Comparison of ENCODE assay signal across 24 cellular contexts in the genomic region with DNA sequence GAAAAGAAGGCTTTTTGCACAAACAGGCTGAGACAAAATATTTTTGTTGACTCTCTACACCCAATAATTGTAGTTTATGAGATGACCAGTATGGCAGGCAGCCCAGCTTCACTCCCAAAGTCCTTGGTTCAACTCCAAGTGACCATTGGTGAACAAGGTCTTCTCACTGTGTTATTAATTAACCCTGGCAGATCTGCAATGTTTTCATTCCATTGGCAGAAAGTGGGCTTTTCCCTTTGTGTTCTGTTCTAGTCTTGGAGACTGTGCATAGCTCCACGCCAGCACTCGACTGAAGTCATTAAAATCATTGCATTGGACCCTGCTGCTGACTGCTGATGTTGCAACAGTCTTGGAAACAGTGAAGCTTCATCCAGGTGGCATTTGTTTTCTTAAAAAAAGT.
A peak's percentile ranks its signal among the peaks of the same experiment; 100 is the strongest.
DNase-seq lines count a peak whose midpoint lies in the region; ATAC-seq and TF ChIP-seq lines count a peak whose summit lies in the region.
"Had no signal": no experiment of that assay in that cellular context is flagged by ENCODE, and none has a peak within 500 bp of the region (broad histone marks: within the 10 kb centered on the region; RNA-seq: fewer than 3 reads in every experiment).

No MANE protein-coding gene starts in this region.

- peak; percentile 93 for ATAC-seq in Right ventricle myocardium inferior
- ATAC-seq: natural killer cell, T-cell had no signal

- peaks cover 31% of the 10 kb centered on the region for H3K4me1 ChIP-seq in muscle layer of colon (ENCODE audit: insufficient read depth, low read length)
- H3K4me1 ChIP-seq: BLaER1 treated with 17β-estradiol and CSF1 and Interleukin-3, amounts not matched to agents 10 nM and 100 nM; pancreas had no signal

- H3K4me3 Mint-ChIP-seq in glutamatergic neuron (ENCODE audit: unreplicated experiment): no peak overlapping the region
- H3K4me3 Mint-ChIP-seq: activated naive CD4-positive, alpha-beta T cell treated with anti-CD3 and anti-CD28 coated beads, Interleukin-2, amount 50 U/mL, for 24 hours; activated T-helper 1 cell treated with anti-CD3 and anti-CD28 coated beads, Interleukin-12 subunit alpha, Interleukin-12 subunit beta, Interleukin-2, Interleukin-4 antibody, amounts not matched to agents 30 ng/mL and 10 ng/mL and 1 ng/mL, durations not matched to agents 14 hours and 24 hours and 36 hours; memory B cell; natural killer cell; stimulated activated naive CD8-positive, alpha-beta T cell treated with anti-CD3 and anti-CD28 coated beads, Interleukin-15, Interleukin-2, amounts not matched to agents 100 ng/mL and 50 ng/mL, for 24 hours; T-cell; type B pancreatic cell had no signal

- H3K9me3 ChIP-seq in muscle layer of colon (ENCODE audit: low read length): no peaks in the 10 kb centered on the region
- H3K9me3 ChIP-seq: BLaER1 treated with 17β-estradiol and CSF1 and Interleukin-3, amounts not matched to agents 10 nM and 100 nM; pancreas had no signal

- TF ChIP-seq CTCF in fibroblast of villous mesenchyme (IDR thresholded peaks at IDR 0.05; ENCODE audit: insufficient read depth, low read depth, low read length) (no peak), glutamatergic neuron (IDR thresholded peaks at IDR 0.05; ENCODE audit: partially characterized antibody, unreplicated experiment) (no peak)

- H3K27me3 Mint-ChIP-seq in glutamatergic neuron (ENCODE audit: unreplicated experiment): no peaks in the 10 kb centered on the region
- H3K27me3 Mint-ChIP-seq: stimulated activated naive CD8-positive, alpha-beta T cell treated with anti-CD3 and anti-CD28 coated beads, Interleukin-15, Interleukin-2, amounts not matched to agents 100 ng/mL and 50 ng/mL, for 24 hours; T-cell; type B pancreatic cell had no signal

- DNase-seq in Right ventricle myocardium inferior (ENCODE audit: missing footprints) (no peak), cardiac septum (ENCODE audit: low spot score) (no peak), fibroblast of villous mesenchyme (ENCODE audit: low read depth) (peak; percentile 79), glutamatergic neuron (no peak), A172 (ENCODE audit: low spot score) (no peak), activated T-cell treated with anti-CD3 and anti-CD28 coated beads for 4 hours (no peak), NCI-H1417 treated with DMSO at 0.1 percent for 48 hours (lab: John Stamatoyannopoulos, UW) (no peak)
- DNase-seq: 8988T; effector memory CD4-positive, alpha-beta T cell; natural killer cell; NCI-H1105 treated with DMSO at 0.1 percent for 48 hours; NCI-H2171 treated with DMSO at 0.1 percent for 48 hours; NCI-H748 treated with DMSO at 0.1 percent for 48 hours; SHP77 treated with DMSO at 0.1 percent for 48 hours; stimulated activated CD4-positive, alpha-beta T cell treated with anti-CD3 and anti-CD28 coated beads, Interleukin-4, amount 100 ng/mL, for 1 hour; T-cell had no signal

- H3K4me3 ChIP-seq in fibroblast of villous mesenchyme (ENCODE audit: low read depth, low read length): no peak overlapping the region
- no peak overlapping the region for H3K4me3 ChIP-seq in muscle layer of colon (ENCODE audit: low read depth in 1 of 2, low read length in 2 of 2)
- H3K4me3 ChIP-seq: BLaER1 treated with 17β-estradiol and CSF1 and Interleukin-3, amounts not matched to agents 10 nM and 100 nM; pancreas had no signal

- H3K27ac ChIP-seq in muscle layer of colon (ENCODE audit: low read depth, low read length): peak overlapping the region; percentile 54
- H3K27ac ChIP-seq: BLaER1 treated with 17β-estradiol and CSF1 and Interleukin-3, amounts not matched to agents 10 nM and 100 nM; pancreas had no signal

- H3K27ac Mint-ChIP-seq in glutamatergic neuron (ENCODE audit: unreplicated experiment): no peak overlapping the region
- H3K27ac Mint-ChIP-seq: activated naive CD4-positive, alpha-beta T cell treated with anti-CD3 and anti-CD28 coated beads, Interleukin-2, amount 50 U/mL, for 24 hours; activated T-helper 1 cell treated with anti-CD3 and anti-CD28 coated beads, Interleukin-12 subunit alpha, Interleukin-12 subunit beta, Interleukin-2, Interleukin-4 antibody, amounts not matched to agents 30 ng/mL and 10 ng/mL and 1 ng/mL, durations not matched to agents 14 hours and 24 hours and 36 hours; memory B cell; natural killer cell; stimulated activated naive CD8-positive, alpha-beta T cell treated with anti-CD3 and anti-CD28 coated beads, Interleukin-15, Interleukin-2, amounts not matched to agents 100 ng/mL and 50 ng/mL, for 24 hours; T-cell; type B pancreatic cell had no signal

- H3K9ac ChIP-seq in muscle layer of colon (ENCODE audit: low read length): no peak overlapping the region
- H3K9ac ChIP-seq: BLaER1 treated with 17β-estradiol and CSF1 and Interleukin-3, amounts not matched to agents 10 nM and 100 nM had no signal

- H3K36me3 Mint-ChIP-seq in glutamatergic neuron (ENCODE audit: unreplicated experiment): no peaks in the 10 kb centered on the region
- H3K36me3 Mint-ChIP-seq: activated naive CD4-positive, alpha-beta T cell treated with anti-CD3 and anti-CD28 coated beads, Interleukin-2, amount 50 U/mL, for 24 hours; memory B cell; natural killer cell; T-cell; type B pancreatic cell had no signal

- H3K36me3 ChIP-seq in muscle layer of colon (ENCODE audit: insufficient read depth, low read length): no peaks in the 10 kb centered on the region
- H3K36me3 ChIP-seq: BLaER1 treated with 17β-estradiol and CSF1 and Interleukin-3, amounts not matched to agents 10 nM and 100 nM; pancreas had no signal

- H3K4me1 Mint-ChIP-seq in glutamatergic neuron (ENCODE audit: low read depth, unreplicated experiment): no peaks in the 10 kb centered on the region
- H3K4me1 Mint-ChIP-seq: activated naive CD4-positive, alpha-beta T cell treated with anti-CD3 and anti-CD28 coated beads, Interleukin-2, amount 50 U/mL, for 24 hours; memory B cell; natural killer cell; T-cell had no signal

- intact Hi-C loops in Right ventricle myocardium inferior (cut with DNase I): no loop called here
- intact Hi-C loops in cardiac septum (cut with DNase I): no loop called here

- H3K27me3 ChIP-seq in muscle layer of colon (ENCODE audit: control insufficient read depth in 1 of 2, insufficient read depth in 2 of 2, low read length in 2 of 2): no peaks in the 10 kb centered on the region
- H3K27me3 ChIP-seq: BLaER1 treated with 17β-estradiol and CSF1 and Interleukin-3, amounts not matched to agents 10 nM and 100 nM; pancreas had no signal

- H3K9me3 Mint-ChIP-seq in glutamatergic neuron (ENCODE audit: unreplicated experiment): peaks cover 1% of the 10 kb centered on the region
- H3K9me3 Mint-ChIP-seq: activated naive CD4-positive, alpha-beta T cell treated with anti-CD3 and anti-CD28 coated beads, Interleukin-2, amount 50 U/mL, for 24 hours; activated T-helper 1 cell treated with anti-CD3 and anti-CD28 coated beads, Interleukin-12 subunit alpha, Interleukin-12 subunit beta, Interleukin-2, Interleukin-4 antibody, amounts not matched to agents 30 ng/mL and 10 ng/mL and 1 ng/mL, durations not matched to agents 14 hours and 24 hours and 36 hours; memory B cell; stimulated activated naive CD8-positive, alpha-beta T cell treated with anti-CD3 and anti-CD28 coated beads, Interleukin-15, Interleukin-2, amounts not matched to agents 100 ng/mL and 50 ng/mL, for 24 hours; T-cell; type B pancreatic cell had no signal
